Comparison of ENCODE assay signal across 1 cellular context in genomic region chr1:109383850-109384249, GRCh38.
TF ChIP-seq lines count a peak whose summit lies in the region.

No MANE protein-coding gene starts in this region.

TF ChIP-seq in K562, 482 proteins besides CTCF, POLR2A, EP300 and RAD21 (continued from another document and continues in another):
- TF ChIP-seq ZNF311 (CRISPR knock-in tag; IDR thresholded peaks at IDR 0.05) (no peak), ZBTB7A (IDR thresholded peaks at IDR 0.05; ENCODE audit: borderline replicate concordance, control insufficient read depth, low read depth, low read length) (no peak), GATAD2B (IDR thresholded peaks at IDR 0.05; ENCODE audit: borderline replicate concordance) (no peak), ZBTB33 (CRISPR knock-in tag; IDR thresholded peaks at IDR 0.05) (no peak), CBX1 (IDR thresholded peaks at IDR 0.05; ENCODE audit: low read depth) (no peak), CREB1 (IDR thresholded peaks at IDR 0.05) (no peak), CREB1 (CRISPR knock-in tag; IDR thresholded peaks at IDR 0.05) (no peak), ZFX (CRISPR knock-in tag; IDR thresholded peaks at IDR 0.05) (0 out of 2 replicates have a peak, but pooled peaks have one; percentile 1), MNT (conservative IDR thresholded peaks at IDR 0.05) (no peak), NR3C1 (CRISPR knock-in tag; IDR thresholded peaks at IDR 0.05) (no peak), RB1 (IDR thresholded peaks at IDR 0.05; ENCODE audit: low read depth) (no peak), RBM14 (IDR thresholded peaks at IDR 0.05; ENCODE audit: borderline replicate concordance, insufficient read depth, low read depth, low read length) (no peak), ELF4 (CRISPR knock-in tag; IDR thresholded peaks at IDR 0.05) (no peak), KDM1A (IDR thresholded peaks at IDR 0.05) (peak; percentile 47 to 54; a peak in 2 of 4 replicates), ZHX1 (conservative IDR thresholded peaks at IDR 0.05; ENCODE audit: low read length) (no peak), CHCHD3 (CRISPR knock-in tag; IDR thresholded peaks at IDR 0.05) (no peak), E2F6 (IDR thresholded peaks at IDR 0.05; ENCODE audit: borderline replicate concordance in 1 of 2, extremely low read depth in 1 of 2, insufficient read depth in 1 of 2, insufficient read length in 1 of 2, low read depth in 1 of 2, low read length in 1 of 2, poor library complexity in 1 of 2, severe bottlenecking in 1 of 2) (no peak), ZNF445 (CRISPR knock-in tag; IDR thresholded peaks at IDR 0.05; ENCODE audit: low read depth) (no peak), ZNF586 (CRISPR knock-in tag; conservative IDR thresholded peaks at IDR 0.05) (no peak), ZBTB40 (IDR thresholded peaks at IDR 0.05) (no peak), ZBTB40 (CRISPR knock-in tag; IDR thresholded peaks at IDR 0.05) (no peak), ARNT (IDR thresholded peaks at IDR 0.05) (no peak), ARID1B (IDR thresholded peaks at IDR 0.05) (peak; percentile 36; the same call in 1 of the 2 replicates), JUND (IDR thresholded peaks at IDR 0.05; ENCODE audit: borderline replicate concordance, low read depth, low read length) (peak; percentile 83), JUND (tag; IDR thresholded peaks at IDR 0.05; ENCODE audit: borderline replicate concordance, low read depth, low read length) (peak; percentile 69; the same call in 2 of the 3 replicates), SMC3 (conservative IDR thresholded peaks at IDR 0.05; ENCODE audit: insufficient read depth, low read depth, low read length) (no peak), PTRF (tag; IDR thresholded peaks at IDR 0.05) (no peak), DPF2 (IDR thresholded peaks at IDR 0.05) (peak; percentile 64), ETS2 (tag; IDR thresholded peaks at IDR 0.05; ENCODE audit: borderline replicate concordance, poor library complexity, severe bottlenecking) (no peak), TOE1 (IDR thresholded peaks at IDR 0.05; ENCODE audit: borderline replicate concordance) (no peak), TOE1 (CRISPR knock-in tag; IDR thresholded peaks at IDR 0.05; ENCODE audit: borderline replicate concordance, low read depth) (no peak), JUN (IDR thresholded peaks at IDR 0.05; ENCODE audit: borderline replicate concordance, low read depth, low read length) (peak; percentile 61; the same call in 1 of the 2 replicates), JUN (CRISPR knock-in tag; IDR thresholded peaks at IDR 0.05; ENCODE audit: borderline replicate concordance) (no peak), ATF3 (IDR thresholded peaks at IDR 0.05) (peak; percentile 91), ATF3 (CRISPR knock-in tag; conservative IDR thresholded peaks at IDR 0.05) (no peak), KHSRP (IDR thresholded peaks at IDR 0.05) (no peak), E2F3 (CRISPR knock-in tag; IDR thresholded peaks at IDR 0.05) (no peak), ID3 (CRISPR knock-in tag; IDR thresholded peaks at IDR 0.05) (no peak), ID3 (tag; IDR thresholded peaks at IDR 0.05) (no peak), ZNF639 (CRISPR knock-in tag; conservative IDR thresholded peaks at IDR 0.05 in 1 of 2, IDR thresholded peaks at IDR 0.05 in 1 of 2) (no peak), ZNF408 (CRISPR knock-in tag; IDR thresholded peaks at IDR 0.05; ENCODE audit: low read depth) (no peak), BACH1 (tag; IDR thresholded peaks at IDR 0.05) (peak; percentile 88; the same call in 1 of the 2 replicates), MYBL2 (IDR thresholded peaks at IDR 0.05; ENCODE audit: low read depth) (no peak), MYBL2 (CRISPR knock-in tag; IDR thresholded peaks at IDR 0.05; ENCODE audit: borderline replicate concordance) (no peak), MLX (CRISPR knock-in tag; conservative IDR thresholded peaks at IDR 0.05) (no peak), HES1 (IDR thresholded peaks at IDR 0.05; ENCODE audit: low read depth) (no peak)
